15 cellular contexts compared by ENCODE assay signal in genomic region chr12:131796411-131796736, GRCh38. TPM values are rescaled to one million over a fixed set of nuclear protein-coding genes. Genes with fewer than 3 reads are reported as not detected.
"Had no signal": no experiment of that assay in that cellular context is flagged by ENCODE, and none has a peak within 500 bp of the region (broad histone marks: within the 10 kb centered on the region; RNA-seq: fewer than 3 reads in every experiment).

No MANE protein-coding gene starts in this region.

- H3K36me3 Mint-ChIP-seq: natural killer cell treated with Interleukin-12 subunit alpha and Interleukin-12 subunit beta and Interleukin-15 and Interleukin-18, amount 100 ng/mL, for 72 hours had no signal

- H3K27me3 ChIP-seq: dorsolateral prefrontal cortex, esophagus squamous epithelium, left lung, tibial artery, vagina had no signal

- DNase-seq: activated CD4-positive, alpha-beta T cell treated with anti-CD3 and anti-CD28 coated beads, Interleukin-2, amount 10 ng/mL, durations not matched to agents 24 days and 14 days; activated CD8-positive, alpha-beta memory T cell treated with anti-CD3 and anti-CD28 coated beads for 24 hours; activated naive CD4-positive, alpha-beta T cell treated with Interleukin-2 at 50 U/mL for 16 hours; anterior cingulate cortex; dorsolateral prefrontal cortex; esophagus squamous epithelium; hippocampal formation; kidney; psoas muscle; T-helper 17 cell; tibial artery had no signal

- H3K4me3 Mint-ChIP-seq: activated CD4-positive, alpha-beta T cell treated with anti-CD3 and anti-CD28 coated beads, Interleukin-2, amount 10 ng/mL, durations not matched to agents 24 days and 14 days; natural killer cell treated with Interleukin-12 subunit alpha and Interleukin-12 subunit beta and Interleukin-15 and Interleukin-18, amount 100 ng/mL, for 72 hours; T-helper 17 cell had no signal

- H3K27me3 Mint-ChIP-seq: activated CD4-positive, alpha-beta T cell treated with anti-CD3 and anti-CD28 coated beads, Interleukin-2, amount 10 ng/mL, durations not matched to agents 24 days and 14 days; natural killer cell treated with Interleukin-12 subunit alpha and Interleukin-12 subunit beta and Interleukin-15 and Interleukin-18, amount 100 ng/mL, for 72 hours; T-helper 17 cell had no signal

- H3K9me3 Mint-ChIP-seq: activated CD4-positive, alpha-beta T cell treated with anti-CD3 and anti-CD28 coated beads, Interleukin-2, amount 10 ng/mL, durations not matched to agents 24 days and 14 days; natural killer cell treated with Interleukin-12 subunit alpha and Interleukin-12 subunit beta and Interleukin-15 and Interleukin-18, amount 100 ng/mL, for 72 hours had no signal

- H3K27ac Mint-ChIP-seq: activated CD4-positive, alpha-beta T cell treated with anti-CD3 and anti-CD28 coated beads, Interleukin-2, amount 10 ng/mL, durations not matched to agents 24 days and 14 days; natural killer cell treated with Interleukin-12 subunit alpha and Interleukin-12 subunit beta and Interleukin-15 and Interleukin-18, amount 100 ng/mL, for 72 hours; T-helper 17 cell had no signal

- H3K4me3 ChIP-seq: dorsolateral prefrontal cortex, esophagus squamous epithelium, left lung, psoas muscle, tibial artery, vagina had no signal

- ATAC-seq: natural killer cell treated with Interleukin-12 subunit alpha and Interleukin-12 subunit beta and Interleukin-15 and Interleukin-18, amount 100 ng/mL, for 72 hours; psoas muscle; sciatic nerve; T-helper 17 cell had no signal

- H3K4me1 ChIP-seq: psoas muscle, tibial artery had no signal

- H3K9me3 ChIP-seq: esophagus squamous epithelium, left lung, psoas muscle, tibial artery, vagina had no signal

- H3K27ac ChIP-seq: esophagus squamous epithelium, psoas muscle, tibial artery, vagina had no signal

RNA-seq across cellular contexts. Expression of gene MMP17, which starts 31.8 kb away (rescaled TPM):
- total RNA-seq: natural killer cell treated with Interleukin-12 subunit alpha and Interleukin-12 subunit beta and Interleukin-15 and Interleukin-18, amount 100 ng/mL, for 72 hours had no signal
